In the genomic region with DNA sequence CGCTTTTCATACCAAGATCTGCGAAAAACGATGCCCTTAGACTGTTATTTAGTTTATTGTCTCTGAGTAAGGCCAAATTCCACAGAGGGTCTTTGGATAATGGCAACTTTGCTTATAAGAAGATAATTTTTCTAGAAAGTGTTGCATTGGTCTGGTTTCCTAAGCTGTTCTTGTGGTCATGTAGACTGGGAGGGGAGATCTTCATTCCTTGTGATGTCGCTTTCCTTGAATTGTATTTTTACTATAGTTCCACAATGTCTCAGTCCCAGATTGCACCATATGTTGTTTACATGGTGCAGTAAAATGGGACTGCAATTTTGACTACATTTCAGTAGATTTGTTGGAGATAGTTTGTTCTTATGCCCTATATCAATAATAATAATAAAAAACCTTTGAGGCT, we compare ENCODE assay signal across 8 cellular contexts. TPM values are rescaled to one million over a fixed set of nuclear protein-coding genes. Genes with fewer than 3 reads are reported as not detected.
A peak's percentile ranks its signal among the peaks of the same experiment; 100 is the strongest.
DNase-seq lines count a peak whose midpoint lies in the region; ATAC-seq and TF ChIP-seq lines count a peak whose summit lies in the region.

No MANE protein-coding gene starts in this region.

- dilution Hi-C loops in mammary epithelial cell (cut with HindIII; ENCODE audit: low sequenced_read_pairs), result no loop called here

- in situ Hi-C loops in mammary epithelial cell (cut with MboI; ENCODE audit: low sequenced_read_pairs in 2 of 2), result no loop called here

- no peaks in the 10 kb centered on the region for H4K20me1 ChIP-seq in mammary epithelial cell (ENCODE audit: insufficient read depth, low read length)

- H3K79me2 ChIP-seq in mammary epithelial cell (ENCODE audit: insufficient read depth, low read length), result peaks cover 54% of the 10 kb centered on the region

- peak overlapping the region; percentile 96 for H3K4me2 ChIP-seq in mammary epithelial cell (ENCODE audit: insufficient read depth, low read depth, low read length)

- intact Hi-C loops in left ventricle myocardium inferior (cut with micrococcal nuclease), result no loop called here
- intact Hi-C loops in left ventricle myocardium superior (cut with micrococcal nuclease), result loop anchor here (10.0 kb wide), 1 partner anchor 50 kb away; no protein-coding TSS in a partner anchor
- intact Hi-C loops in mammary epithelial cell (cut with micrococcal nuclease), result loop anchor here (5.0 kb wide), 1 partner anchor 258 kb away; no protein-coding TSS in a partner anchor
- intact Hi-C loops in vagina (cut with DNase I), result no loop called here

- peaks cover 70% of the 10 kb centered on the region for H3K4me1 ChIP-seq in left ventricle myocardium inferior
- peaks cover 15% of the 10 kb centered on the region for H3K4me1 ChIP-seq in mammary epithelial cell (ENCODE audit: insufficient read depth, low read length)
- peaks cover 48% of the 10 kb centered on the region for H3K4me1 ChIP-seq in mesodermal cell (ENCODE audit: control insufficient read depth, insufficient read depth, low read length, poor library complexity, severe bottlenecking)
- peaks cover 6% of the 10 kb centered on the region for H3K4me1 ChIP-seq in vagina
- H3K4me1 ChIP-seq in effector memory CD4-positive, alpha-beta T cell (ENCODE audit: control insufficient read depth, insufficient read depth, low read length, poor library complexity, severe bottlenecking), result peaks cover 13% of the 10 kb centered on the region

- H3K27ac ChIP-seq in left ventricle myocardium inferior (replicated peaks) (peak overlapping the region; percentile 92), mammary epithelial cell (ENCODE audit: insufficient read depth, low read depth, low read length) (no peak overlapping the region), mesodermal cell (ENCODE audit: low read depth, low read length, severe bottlenecking) (peak overlapping the region; percentile 91), vagina (no peak overlapping the region)
- H3K27ac ChIP-seq in effector memory CD4-positive, alpha-beta T cell (ENCODE audit: insufficient read depth, low read length, poor library complexity, severe bottlenecking), result no peak overlapping the region

- WGBS in mammary epithelial cell (ENCODE audit: low coverage, missing lambda C conversion rate), result 80% methylated on average over 4 of the region's 4 CpGs
- WGBS in mesodermal cell (ENCODE audit: insufficient coverage in 2 of 2), 2 experiments, result 39 to 63% methylated on average over 3 of the region's 4 CpGs

- H3K4me3 ChIP-seq in left ventricle myocardium inferior (peak overlapping the region; percentile 85), mammary epithelial cell (replicated peaks in 1 of 3; ENCODE audit: insufficient read depth in 1 of 3, low read depth in 2 of 3, low read length in 3 of 3) (peak overlapping the region; percentile 88 to 90 (median 89)), mesodermal cell (ENCODE audit: extremely low read depth, insufficient read depth, low read length, poor library complexity, severe bottlenecking) (peak overlapping the region; percentile 85), vagina (peak overlapping the region; percentile 77 to 78)
- H3K4me3 ChIP-seq in effector memory CD4-positive, alpha-beta T cell (ENCODE audit: insufficient read depth, low read depth, low read length, poor library complexity, severe bottlenecking), result no peak overlapping the region

- H3K27me3 ChIP-seq in left ventricle myocardium inferior (ENCODE audit: low read depth) (no peaks in the 10 kb centered on the region), mammary epithelial cell (ENCODE audit: insufficient read depth, low read length) (no peaks in the 10 kb centered on the region), vagina (no peaks in the 10 kb centered on the region)
- peaks cover 17% of the 10 kb centered on the region for H3K27me3 ChIP-seq in effector memory CD4-positive, alpha-beta T cell (replicated peaks; ENCODE audit: control insufficient read depth, insufficient read depth, low read length, poor library complexity, severe bottlenecking)

- ATAC-seq in left ventricle myocardium superior, result no peak

- TF ChIP-seq CTCF in left ventricle myocardium inferior (IDR thresholded peaks at IDR 0.05; ENCODE audit: borderline replicate concordance) (no peak), mammary epithelial cell (conservative IDR thresholded peaks at IDR 0.05 in 1 of 2, IDR thresholded peaks at IDR 0.05 in 1 of 2; ENCODE audit: extremely low read depth in 1 of 2, insufficient read depth in 1 of 2, low read depth in 1 of 2, low read length in 2 of 2) (no peak), vagina (IDR thresholded peaks at IDR 0.05) (no peak)

- peak overlapping the region; percentile 92 for H2AFZ ChIP-seq in mammary epithelial cell (ENCODE audit: low read depth, low read length)

- H3K9me3 ChIP-seq in left ventricle myocardium inferior (replicated peaks) (no peaks in the 10 kb centered on the region), mammary epithelial cell (replicated peaks; ENCODE audit: insufficient read depth, low read length) (no peaks in the 10 kb centered on the region), mesodermal cell (ENCODE audit: control insufficient read depth, low read length) (no peaks in the 10 kb centered on the region), vagina (no peaks in the 10 kb centered on the region)
- no peaks in the 10 kb centered on the region for H3K9me3 ChIP-seq in effector memory CD4-positive, alpha-beta T cell (ENCODE audit: control insufficient read depth, low read length)

- DNase-seq in left ventricle myocardium inferior (no peak), left ventricle myocardium superior (no peak), mammary epithelial cell (no peak), vagina (ENCODE audit: extremely low spot score in 2 of 2) (no peak), kidney glomerular epithelial cell (lab: John Stamatoyannopoulos, UW) (no peak)
- no peak for DNase-seq in effector memory CD4-positive, alpha-beta T cell
- no peak for DNase-seq in activated CD4-positive, alpha-beta T cell treated with anti-CD3 and anti-CD28 coated beads, Interleukin-2, amount 50 U/mL, for 4 hours

- no TSS peak for BruUV-seq in mammary epithelial cell (replicated peaks; lab: Mats Ljungman, UMichigan)

- H3K36me3 ChIP-seq in left ventricle myocardium inferior (no peaks in the 10 kb centered on the region), mammary epithelial cell (ENCODE audit: insufficient read depth, low read length) (no peaks in the 10 kb centered on the region), mesodermal cell (ENCODE audit: control insufficient read depth, insufficient read depth, low read length) (peaks cover 26% of the 10 kb centered on the region), vagina (no peaks in the 10 kb centered on the region)
- H3K36me3 ChIP-seq in effector memory CD4-positive, alpha-beta T cell (ENCODE audit: control insufficient read depth, insufficient read depth, low read length), result no peaks in the 10 kb centered on the region

- TF ChIP-seq POLR2A in vagina (IDR thresholded peaks at IDR 0.05), result no peak

- H3K9ac ChIP-seq in mammary epithelial cell (ENCODE audit: insufficient read depth, low read length), result peak overlapping the region; percentile 80

- CTCF ChIA-PET in mammary epithelial cell (lab: Charles Lee; ENCODE audit: low non-redundant PET), result no interaction called here

RNA-seq across cellular contexts. Expression of a gene that starts 28.8 kb away (rescaled TPM):
- total RNA-seq in left ventricle myocardium inferior (52.5 TPM), left ventricle myocardium superior (27.0 TPM), mammary epithelial cell (1 to 10 TPM; 5.8 to 7.0 TPM), vagina (1.7 TPM)
- 3.6 TPM for polyA plus RNA-seq in mammary epithelial cell
- not detected for polyA minus RNA-seq in mammary epithelial cell
- 50.5 TPM for polyA plus RNA-seq in mesodermal cell (2013, experiment 1 of 2)
- 55.3 TPM for polyA plus RNA-seq in mesodermal cell (2013, experiment 2 of 2)

Comparison
In these comparisons a context has a peak if more than half of its experiments do, and no peak if none do; other contexts are left out.
1. intact Hi-C loops: an anchor here in left ventricle myocardium superior (10.0 kb wide) and mammary epithelial cell (5.0 kb wide); none called in left ventricle myocardium inferior and vagina.
2. H3K27ac ChIP-seq: peak in left ventricle myocardium inferior (single experiment) and mesodermal cell (single experiment); none in mammary epithelial cell (single experiment), vagina (single experiment) and effector memory CD4-positive, alpha-beta T cell (single experiment).